ENCODE assay signal across 15 cellular contexts in genomic region chr3:104629038-104629437, GRCh38.
DNase-seq lines count a peak whose midpoint lies in the region; TF ChIP-seq lines count a peak whose summit lies in the region.
"Had no signal": no experiment of that assay in that cellular context is flagged by ENCODE, and none has a peak within 500 bp of the region (broad histone marks: within the 10 kb centered on the region; RNA-seq: fewer than 3 reads in every experiment).

No MANE protein-coding gene starts in this region.

- TF ChIP-seq CTCF in HFF-Myc (IDR thresholded peaks at IDR 0.05; ENCODE audit: low read depth, low read length, missing control alignments) (no peak), foreskin fibroblast (IDR thresholded peaks at IDR 0.05; ENCODE audit: low read depth, low read length) (no peak), neural progenitor cell (IDR thresholded peaks at IDR 0.05) (no peak), glutamatergic neuron (IDR thresholded peaks at IDR 0.05; ENCODE audit: partially characterized antibody, unreplicated experiment) (no peak)

- H3F3A ChIP-seq in neural progenitor cell (ENCODE audit: low read depth) = no peaks in the 10 kb centered on the region

- H3K36me3 Mint-ChIP-seq in activated CD4-positive, alpha-beta memory T cell treated with anti-CD3 and anti-CD28 coated beads, Interleukin-2, amount 10 ng/mL, durations not matched to agents 7 days and 5 days (ENCODE audit: low read depth) = no peaks in the 10 kb centered on the region
- peaks cover 2% of the 10 kb centered on the region for H3K36me3 Mint-ChIP-seq in neural progenitor cell
- H3K36me3 Mint-ChIP-seq in glutamatergic neuron (ENCODE audit: unreplicated experiment) = peaks cover 15% of the 10 kb centered on the region

- H3K79me2 ChIP-seq in neural progenitor cell (ENCODE audit: low read depth) = no peaks in the 10 kb centered on the region

- no peaks in the 10 kb centered on the region for H3K36me3 ChIP-seq in neural progenitor cell

- no peak overlapping the region for H3K9ac ChIP-seq in neural progenitor cell

- H3K9me3 ChIP-seq in neural progenitor cell (ENCODE audit: low read depth) = peaks cover 6% of the 10 kb centered on the region

- no peaks in the 10 kb centered on the region for H3K4me1 ChIP-seq in neural progenitor cell

- no peaks in the 10 kb centered on the region for H3K27me3 ChIP-seq in neural progenitor cell

- no peak overlapping the region for H2AFZ ChIP-seq in neural progenitor cell (replicated peaks)

- POLR2A ChIA-PET in activated CD4-positive, alpha-beta memory T cell treated with anti-CD3 and anti-CD28 coated beads, Interleukin-2, amount 10 ng/mL, durations not matched to agents 7 days and 5 days (lab: Charles Lee) = no interaction called here

- no peak overlapping the region for H3K4me3 Mint-ChIP-seq in activated CD4-positive, alpha-beta memory T cell treated with anti-CD3 and anti-CD28 coated beads, Interleukin-2, amount 10 ng/mL, durations not matched to agents 7 days and 5 days
- H3K4me3 Mint-ChIP-seq in neural progenitor cell (no peak overlapping the region), glutamatergic neuron (ENCODE audit: unreplicated experiment) (no peak overlapping the region)
- H3K4me3 Mint-ChIP-seq: activated CD4-positive, alpha-beta T cell treated with anti-CD3 and anti-CD28 coated beads, Interleukin-2, amount 10 ng/mL, durations not matched to agents 24 days and 14 days; activated T-helper 1 cell treated with anti-CD3 and anti-CD28 coated beads, Interleukin-12 subunit alpha, Interleukin-12 subunit beta, Interleukin-2, Interleukin-4 antibody, amounts not matched to agents 30 ng/mL and 10 ng/mL and 1 ng/mL, durations not matched to agents 14 hours and 24 hours and 36 hours; type B pancreatic cell had no signal

- H3K27ac ChIP-seq in neural progenitor cell = no peak overlapping the region

- H3K4me1 Mint-ChIP-seq in activated CD4-positive, alpha-beta memory T cell treated with anti-CD3 and anti-CD28 coated beads, Interleukin-2, amount 10 ng/mL, durations not matched to agents 7 days and 5 days = no peaks in the 10 kb centered on the region
- H3K4me1 Mint-ChIP-seq in neural progenitor cell (no peaks in the 10 kb centered on the region), glutamatergic neuron (ENCODE audit: low read depth, unreplicated experiment) (no peaks in the 10 kb centered on the region)
- H3K4me1 Mint-ChIP-seq: activated CD4-positive, alpha-beta T cell treated with anti-CD3 and anti-CD28 coated beads, Interleukin-2, amount 10 ng/mL, durations not matched to agents 24 days and 14 days had no signal

- H3K4me2 ChIP-seq in neural progenitor cell = no peak overlapping the region

- CTCF ChIA-PET in activated CD4-positive, alpha-beta memory T cell treated with anti-CD3 and anti-CD28 coated beads, Interleukin-2, amount 10 ng/mL, durations not matched to agents 7 days and 5 days (lab: Charles Lee) = no interaction called here

- H3K27ac Mint-ChIP-seq in activated CD4-positive, alpha-beta memory T cell treated with anti-CD3 and anti-CD28 coated beads, Interleukin-2, amount 10 ng/mL, durations not matched to agents 7 days and 5 days = no peak overlapping the region
- H3K27ac Mint-ChIP-seq in neural progenitor cell (no peak overlapping the region), glutamatergic neuron (ENCODE audit: unreplicated experiment) (no peak overlapping the region)
- H3K27ac Mint-ChIP-seq: activated CD4-positive, alpha-beta T cell treated with anti-CD3 and anti-CD28 coated beads, Interleukin-2, amount 10 ng/mL, durations not matched to agents 24 days and 14 days; activated T-helper 1 cell treated with anti-CD3 and anti-CD28 coated beads, Interleukin-12 subunit alpha, Interleukin-12 subunit beta, Interleukin-2, Interleukin-4 antibody, amounts not matched to agents 30 ng/mL and 10 ng/mL and 1 ng/mL, durations not matched to agents 14 hours and 24 hours and 36 hours; type B pancreatic cell had no signal

- no peaks in the 10 kb centered on the region for H3K27me3 Mint-ChIP-seq in activated CD4-positive, alpha-beta memory T cell treated with anti-CD3 and anti-CD28 coated beads, Interleukin-2, amount 10 ng/mL, durations not matched to agents 7 days and 5 days
- H3K27me3 Mint-ChIP-seq in neural progenitor cell (ENCODE audit: insufficient read depth, low read depth) = no peaks in the 10 kb centered on the region
- H3K27me3 Mint-ChIP-seq in glutamatergic neuron (ENCODE audit: unreplicated experiment) = no peaks in the 10 kb centered on the region
- H3K27me3 Mint-ChIP-seq: activated CD4-positive, alpha-beta T cell treated with anti-CD3 and anti-CD28 coated beads, Interleukin-2, amount 10 ng/mL, durations not matched to agents 24 days and 14 days; type B pancreatic cell had no signal

- H3K9me3 Mint-ChIP-seq in activated CD4-positive, alpha-beta memory T cell treated with anti-CD3 and anti-CD28 coated beads, Interleukin-2, amount 10 ng/mL, durations not matched to agents 7 days and 5 days = no peaks in the 10 kb centered on the region
- H3K9me3 Mint-ChIP-seq in neural progenitor cell = peaks cover 7% of the 10 kb centered on the region
- peaks cover 11% of the 10 kb centered on the region for H3K9me3 Mint-ChIP-seq in glutamatergic neuron (ENCODE audit: unreplicated experiment)
- H3K9me3 Mint-ChIP-seq: activated CD4-positive, alpha-beta T cell treated with anti-CD3 and anti-CD28 coated beads, Interleukin-2, amount 10 ng/mL, durations not matched to agents 24 days and 14 days; activated T-helper 1 cell treated with anti-CD3 and anti-CD28 coated beads, Interleukin-12 subunit alpha, Interleukin-12 subunit beta, Interleukin-2, Interleukin-4 antibody, amounts not matched to agents 30 ng/mL and 10 ng/mL and 1 ng/mL, durations not matched to agents 14 hours and 24 hours and 36 hours had no signal

- H4K20me1 ChIP-seq in neural progenitor cell (ENCODE audit: low read depth) = no peaks in the 10 kb centered on the region

- DNase-seq in A172 (ENCODE audit: low spot score) = peak; percentile 80
- DNase-seq in HFF-Myc (ENCODE audit: extremely low read depth, low read depth) = peak; percentile 16
- DNase-seq in amniotic epithelial cell (ENCODE audit: low read depth) = peak; percentile 75
- peak; percentile 60 to 81 for DNase-seq in foreskin fibroblast
- no peak for DNase-seq in activated CD4-positive, alpha-beta memory T cell treated with anti-CD3 and anti-CD28 coated beads, Interleukin-2, amount 10 ng/mL, durations not matched to agents 7 days and 5 days
- DNase-seq in neural progenitor cell (ENCODE audit: low spot score) = no peak
- DNase-seq in NCI-H2171 (lab: John Stamatoyannopoulos, UW) = no peak
- no peak for DNase-seq in glutamatergic neuron
- DNase-seq: 8988T; activated CD4-positive, alpha-beta T cell treated with anti-CD3 and anti-CD28 coated beads, Interleukin-2, amount 10 ng/mL, durations not matched to agents 24 days and 14 days; caudate nucleus; NCI-H187 had no signal

- H3K4me3 ChIP-seq in HFF-Myc (replicated peaks; ENCODE audit: low read depth, low read length) = no peak overlapping the region
- no peak overlapping the region for H3K4me3 ChIP-seq in foreskin fibroblast (ENCODE audit: low read depth in 1 of 2, low read length in 2 of 2)
- no peak overlapping the region for H3K4me3 ChIP-seq in neural progenitor cell
- H3K4me3 ChIP-seq: K562 had no signal

Comparison
In these comparisons a context has a peak if more than half of its experiments do, and no peak if none do; other contexts are left out.
1. DNase-seq: peak in A172 (single experiment), HFF-Myc (single experiment), amniotic epithelial cell (single experiment) and foreskin fibroblast (2 of 2); none in activated CD4-positive, alpha-beta memory T cell treated with anti-CD3 and anti-CD28 coated beads, Interleukin-2, amount 10 ng/mL, durations not matched to agents 7 days and 5 days (single experiment), neural progenitor cell (single experiment), NCI-H2171 (single experiment) and glutamatergic neuron (single experiment).